ENCODE assay signal across 19 cellular contexts in the genomic region with DNA sequence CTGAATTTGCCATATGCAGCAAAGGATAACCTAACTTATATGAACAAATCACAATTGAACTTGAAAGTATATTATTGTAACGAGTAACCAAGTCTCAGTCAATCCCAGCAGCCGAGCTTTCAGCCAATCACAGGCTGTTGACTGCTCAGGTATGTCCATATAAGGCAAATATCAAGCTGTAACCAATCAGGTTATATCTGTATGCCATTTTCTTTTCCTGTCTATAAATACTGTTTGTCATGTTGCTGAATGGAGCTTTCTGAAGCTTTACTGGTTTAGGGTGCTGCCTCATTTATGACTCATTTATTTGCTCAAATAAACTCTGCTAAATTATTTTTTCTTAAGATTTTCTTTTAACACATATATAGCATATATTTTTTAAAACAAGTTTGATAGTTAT.
DNase-seq lines count a peak whose midpoint lies in the region; ATAC-seq, FAIRE-seq and TF ChIP-seq lines count a peak whose summit lies in the region.
"Had no signal": no experiment of that assay in that cellular context is flagged by ENCODE, and none has a peak within 500 bp of the region (broad histone marks: within the 10 kb centered on the region; RNA-seq: fewer than 3 reads in every experiment).

No MANE protein-coding gene starts in this region.

- H3K4me3 ChIP-seq in mammary epithelial cell (replicated peaks in 1 of 3; ENCODE audit: insufficient read depth in 1 of 3, low read depth in 2 of 3, low read length in 3 of 3), result no peak overlapping the region
- no peak overlapping the region for H3K4me3 ChIP-seq in breast epithelium
- no peak overlapping the region for H3K4me3 ChIP-seq in PC-3 (ENCODE audit: low read length)
- H3K4me3 ChIP-seq in H1 (ENCODE audit: extremely low read depth in 1 of 4, insufficient read depth in 2 of 4, low read depth in 3 of 4, low read length in 4 of 4), result no peak overlapping the region
- no peak overlapping the region for H3K4me3 ChIP-seq in CD4-positive, alpha-beta memory T cell (ENCODE audit: low read length in 2 of 2)
- H3K4me3 ChIP-seq: A549 had no signal

- H3K79me2 ChIP-seq in mammary epithelial cell (ENCODE audit: insufficient read depth, low read length) (no peaks in the 10 kb centered on the region), PC-3 (ENCODE audit: low read length) (no peaks in the 10 kb centered on the region), H1 (ENCODE audit: control insufficient read depth in 1 of 2, insufficient read depth in 2 of 2, low read length in 2 of 2) (no peaks in the 10 kb centered on the region)

- no peak overlapping the region for H3K4me3 Mint-ChIP-seq in CD4-positive, alpha-beta memory T cell
- H3K4me3 Mint-ChIP-seq: T-cell had no signal

- no TSS peak for BruUV-seq in mammary epithelial cell (replicated peaks; lab: Mats Ljungman, UMichigan)
- no TSS peak for BruUV-seq in PC-3 (replicated peaks; lab: Mats Ljungman, UMichigan)

- H2BK15ac ChIP-seq in H1 (ENCODE audit: low read length), result no peak overlapping the region

- H3K4me2 ChIP-seq in mammary epithelial cell (ENCODE audit: insufficient read depth, low read depth, low read length), result no peak overlapping the region
- no peak overlapping the region for H3K4me2 ChIP-seq in PC-3 (ENCODE audit: low read length)
- H3K4me2 ChIP-seq in H1 (ENCODE audit: insufficient read depth in 1 of 2, low read depth in 2 of 2, low read length in 2 of 2), result no peak overlapping the region
- H3K4me2 ChIP-seq: A549, KMS-11 had no signal

- H3K79me1 ChIP-seq in H1 (ENCODE audit: low read depth, low read length), result no peaks in the 10 kb centered on the region

- no peak overlapping the region for H4K8ac ChIP-seq in H1 (ENCODE audit: extremely low read depth, insufficient read depth, low read length)

- no peaks in the 10 kb centered on the region for H3K4me1 Mint-ChIP-seq in CD4-positive, alpha-beta memory T cell
- H3K4me1 Mint-ChIP-seq: T-cell had no signal

- H2AFZ ChIP-seq in mammary epithelial cell (ENCODE audit: low read depth, low read length) (no peak overlapping the region), PC-3 (ENCODE audit: low read length) (no peak overlapping the region), H1 (ENCODE audit: low read length) (no peak overlapping the region)

- H3K23ac ChIP-seq in H1 (ENCODE audit: insufficient read length), result no peak overlapping the region

- in situ Hi-C loops in mammary epithelial cell (cut with MboI; ENCODE audit: low sequenced_read_pairs in 2 of 2), result no loop called here

- H4K20me1 ChIP-seq in mammary epithelial cell (ENCODE audit: insufficient read depth, low read length), result no peaks in the 10 kb centered on the region
- no peaks in the 10 kb centered on the region for H4K20me1 ChIP-seq in PC-3 (ENCODE audit: low read length)
- no peaks in the 10 kb centered on the region for H4K20me1 ChIP-seq in H1 (replicated peaks in 1 of 2; ENCODE audit: control insufficient read depth in 1 of 2, insufficient read depth in 2 of 2, low read length in 2 of 2)

- TF ChIP-seq EP300 in H1 (IDR thresholded peaks at IDR 0.05; ENCODE audit: borderline replicate concordance in 1 of 2, low read depth in 2 of 2, low read length in 2 of 2), result no peak

- H3K9ac ChIP-seq in mammary epithelial cell (ENCODE audit: insufficient read depth, low read length), result no peak overlapping the region
- no peak overlapping the region for H3K9ac ChIP-seq in PC-3 (ENCODE audit: low read length)
- no peak overlapping the region for H3K9ac ChIP-seq in H1 (replicated peaks in 1 of 4; ENCODE audit: extremely low read depth in 1 of 4, low read depth in 3 of 4, low read length in 3 of 4)
- H3K9ac ChIP-seq: KMS-11 had no signal

- no peaks in the 10 kb centered on the region for H3K36me3 Mint-ChIP-seq in CD4-positive, alpha-beta memory T cell
- H3K36me3 Mint-ChIP-seq: T-cell had no signal

- TF ChIP-seq CTCF in mammary epithelial cell (conservative IDR thresholded peaks at IDR 0.05 in 1 of 2, IDR thresholded peaks at IDR 0.05 in 1 of 2; ENCODE audit: extremely low read depth in 1 of 2, insufficient read depth in 1 of 2, low read depth in 1 of 2, low read length in 2 of 2), result no peak
- no peak for TF ChIP-seq CTCF in breast epithelium (IDR thresholded peaks at IDR 0.05)
- no peak for TF ChIP-seq CTCF in PC-3 (conservative IDR thresholded peaks at IDR 0.05; ENCODE audit: low read depth, low read length)
- no peak for TF ChIP-seq CTCF in H1 (IDR thresholded peaks at IDR 0.05; ENCODE audit: control extremely low read depth in 1 of 3, insufficient read depth in 1 of 3, low read depth in 1 of 3, low read length in 3 of 3)

- 96% methylated on average over 2 of the region's 2 CpGs for WGBS in mammary epithelial cell (ENCODE audit: low coverage, missing lambda C conversion rate)
- 95% methylated on average over 2 of the region's 2 CpGs; no CpG with 5 or more reads in 1 of the 2 experiments for WGBS in H1 (ENCODE audit: extremely low coverage in 1 of 2, insufficient coverage in 1 of 2, insufficient read length in 1 of 2, insufficient replicate concordance in 2 of 2, low coverage in 1 of 2, low lambda C conversion rate in 2 of 2, missing lambda C conversion rate in 1 of 2), 2 experiments

- no peak overlapping the region for H3K18ac ChIP-seq in H1 (ENCODE audit: extremely low read depth, low read length)

- H3K4ac ChIP-seq in H1 (replicated peaks; ENCODE audit: insufficient read length, low read depth, low read length), result no peak overlapping the region

- no peak overlapping the region for H2BK20ac ChIP-seq in H1 (ENCODE audit: low read length)

- intact Hi-C loops in mammary epithelial cell (cut with micrococcal nuclease) (no loop called here), breast epithelium (cut with DNase I; ENCODE audit: low total_unique reads) (no loop called here), PC-3 (cut with micrococcal nuclease) (no loop called here)
- intact Hi-C loops in CD4-positive, alpha-beta memory T cell (cut with micrococcal nuclease), result no loop called here

- peaks cover 30% of the 10 kb centered on the region for H3K4me1 ChIP-seq in mammary epithelial cell (ENCODE audit: insufficient read depth, low read length)
- no peaks in the 10 kb centered on the region for H3K4me1 ChIP-seq in breast epithelium
- no peaks in the 10 kb centered on the region for H3K4me1 ChIP-seq in PC-3 (ENCODE audit: insufficient read depth, low read length)
- H3K4me1 ChIP-seq in H1 (replicated peaks in 1 of 4; ENCODE audit: control insufficient read depth in 3 of 4, insufficient read depth in 4 of 4, low read length in 3 of 4), result no peaks in the 10 kb centered on the region
- no peaks in the 10 kb centered on the region for H3K4me1 ChIP-seq in CD4-positive, alpha-beta memory T cell (ENCODE audit: insufficient read depth, low read length)
- H3K4me1 ChIP-seq: A549 had no signal

- H4K91ac ChIP-seq in H1 (replicated peaks; ENCODE audit: insufficient read length, low read length), result no peak overlapping the region

- H3K9me3 ChIP-seq in mammary epithelial cell (replicated peaks; ENCODE audit: insufficient read depth, low read length) (no peaks in the 10 kb centered on the region), breast epithelium (no peaks in the 10 kb centered on the region), PC-3 (ENCODE audit: low read length) (0 out of 2 replicates have a peak, but pooled peaks cover 7% of the 10 kb centered on the region), H1 (ENCODE audit: insufficient read depth in 2 of 2, low read depth in 1 of 2, low read length in 1 of 2) (no peaks in the 10 kb centered on the region)
- no peaks in the 10 kb centered on the region for H3K9me3 ChIP-seq in CD4-positive, alpha-beta memory T cell (ENCODE audit: control insufficient read depth in 1 of 2, low read length in 2 of 2)
- H3K9me3 ChIP-seq: A549 had no signal

- H3F3A ChIP-seq in PC-3 (ENCODE audit: low read length, unreplicated experiment), result no peaks in the 10 kb centered on the region

- peak; percentile 23 for DNase-seq in mammary epithelial cell
- DNase-seq in breast epithelium (ENCODE audit: low spot score in 2 of 2), result no peak
- peak; percentile 34 for DNase-seq in PC-3
- DNase-seq in H1 (ENCODE audit: low read depth in 1 of 2, low spot score in 2 of 2), result no peak
- no peak for DNase-seq in AG20443 (ENCODE audit: low spot score)
- no peak for DNase-seq in effector CD8-positive, alpha-beta T cell (lab: John Stamatoyannopoulos, UW)
- DNase-seq in CD4-positive, alpha-beta memory T cell, result no peak
- DNase-seq: Calu3, MM.1S, NCI-H2029 treated with DMSO at 0.1 percent for 48 hours, NCI-H226, NCI-H510A, SHP77, T-cell had no signal

- H3K27me3 Mint-ChIP-seq in CD4-positive, alpha-beta memory T cell, result no peaks in the 10 kb centered on the region
- H3K27me3 Mint-ChIP-seq: T-cell had no signal

- H3K27me3 ChIP-seq in mammary epithelial cell (ENCODE audit: insufficient read depth, low read length), result no peaks in the 10 kb centered on the region
- no peaks in the 10 kb centered on the region for H3K27me3 ChIP-seq in breast epithelium
- H3K27me3 ChIP-seq in PC-3 (ENCODE audit: low read length), result no peaks in the 10 kb centered on the region
- no peaks in the 10 kb centered on the region for H3K27me3 ChIP-seq in H1 (replicated peaks in 1 of 4; ENCODE audit: control insufficient read depth in 3 of 4, extremely low read depth in 1 of 4, insufficient read depth in 3 of 4, low read length in 3 of 4)
- no peaks in the 10 kb centered on the region for H3K27me3 ChIP-seq in CD4-positive, alpha-beta memory T cell (ENCODE audit: insufficient read depth, low read length)

- H4K5ac ChIP-seq in H1 (ENCODE audit: insufficient read length, low read depth, low read length), result no peak overlapping the region

- CTCF ChIA-PET in mammary epithelial cell (lab: Charles Lee; ENCODE audit: low non-redundant PET), result no interaction called here
- CTCF ChIA-PET in PC-3 (lab: Charles Lee), result no interaction called here
- CTCF ChIA-PET in H1 (lab: Charles Lee; ENCODE audit: partially characterized antibody), result interaction anchor here (0.6 to 1.5 kb wide), 4 partner anchors 9 to 116 kb away, joined by 3 to 4 read pairs (median 3); no protein-coding TSS in a partner anchor
- CTCF ChIA-PET in CD4-positive, alpha-beta memory T cell (lab: Charles Lee; ENCODE audit: partially characterized antibody), result no interaction called here

- H2BK120ac ChIP-seq in H1 (replicated peaks; ENCODE audit: low read depth, low read length), result no peak overlapping the region

- H3K27ac ChIP-seq in mammary epithelial cell (ENCODE audit: insufficient read depth, low read depth, low read length) (no peak overlapping the region), breast epithelium (no peak overlapping the region), PC-3 (ENCODE audit: low read length) (no peak overlapping the region), H1 (ENCODE audit: low read depth, low read length) (no peak overlapping the region)
- H3K27ac ChIP-seq in CD4-positive, alpha-beta memory T cell (ENCODE audit: low read depth, low read length), result no peak overlapping the region
- H3K27ac ChIP-seq: A549, C4-2B, KMS-11 had no signal

- H3K9me2 ChIP-seq in PC-3 (replicated peaks; ENCODE audit: low read length), result no peaks in the 10 kb centered on the region

- dilution Hi-C loops in mammary epithelial cell (cut with HindIII; ENCODE audit: low sequenced_read_pairs), result no loop called here

- H3K56ac ChIP-seq in H1 (replicated peaks; ENCODE audit: insufficient read length, low read depth, low read length), result no peak overlapping the region

- TF ChIP-seq POLR2A in breast epithelium (IDR thresholded peaks at IDR 0.05), result no peak
- no peak for TF ChIP-seq POLR2A in H1 (IDR thresholded peaks at IDR 0.05; ENCODE audit: control extremely low read depth in 1 of 2, low read depth in 2 of 2, low read length in 2 of 2)

- no peak overlapping the region for H2BK5ac ChIP-seq in H1 (ENCODE audit: low read depth, low read length)

- H2BK12ac ChIP-seq in H1 (ENCODE audit: low read depth, low read length), result no peak overlapping the region

- H3K9me3 Mint-ChIP-seq in CD4-positive, alpha-beta memory T cell, result peaks cover 0 to 7% (median 4%) of the 10 kb centered on the region in 8 donors

- POLR2A ChIA-PET in PC-3 (lab: Charles Lee; ENCODE audit: unreplicated experiment), result no interaction called here
- POLR2A ChIA-PET in H1 (lab: Charles Lee; ENCODE audit: partially characterized antibody), result no interaction called here
- POLR2A ChIA-PET in CD4-positive, alpha-beta memory T cell (lab: Charles Lee; ENCODE audit: partially characterized antibody), result no interaction called here

- no peak overlapping the region for H3K14ac ChIP-seq in H1 (ENCODE audit: insufficient read length)

- TF ChIP-seq RAD21 in H1 (IDR thresholded peaks at IDR 0.05 in 1 of 2, conservative IDR thresholded peaks at IDR 0.05 in 1 of 2; ENCODE audit: low read depth in 2 of 2, low read length in 2 of 2), result no peak

- H3K23me2 ChIP-seq in H1 (ENCODE audit: low read depth, low read length), result no peaks in the 10 kb centered on the region

- no peak overlapping the region for H2AK5ac ChIP-seq in H1 (ENCODE audit: low read depth, low read length)

- H3K36me3 ChIP-seq in mammary epithelial cell (ENCODE audit: insufficient read depth, low read length) (no peaks in the 10 kb centered on the region), breast epithelium (no peaks in the 10 kb centered on the region), PC-3 (ENCODE audit: low read depth, low read length) (no peaks in the 10 kb centered on the region), H1 (ENCODE audit: control insufficient read depth in 2 of 4, insufficient read depth in 4 of 4, low read length in 3 of 4) (no peaks in the 10 kb centered on the region)
- no peaks in the 10 kb centered on the region for H3K36me3 ChIP-seq in CD4-positive, alpha-beta memory T cell (ENCODE audit: insufficient read depth, low read length)

- H3K27ac Mint-ChIP-seq in CD4-positive, alpha-beta memory T cell, result no peak overlapping the region
- H3K27ac Mint-ChIP-seq: T-cell had no signal

- ATAC-seq in PC-3, result no peak
- ATAC-seq: A549, T-cell had no signal

- FAIRE-seq in H1 (lab: Jason Lieb, UNC), result no peak
- FAIRE-seq: A549, GM19239, H54 had no signal

Comparison
In these comparisons a context has a peak if more than half of its experiments do, and no peak if none do; other contexts are left out.
1. DNase-seq: peak in mammary epithelial cell (single experiment) and PC-3 (single experiment); none in breast epithelium (0 of 2), H1 (0 of 2), AG20443 (single experiment), effector CD8-positive, alpha-beta T cell (single experiment) and CD4-positive, alpha-beta memory T cell (0 of 5).